ENCODE assay signal across 7 cellular contexts in genomic region chr11:68904458-68904847, GRCh38. TPM values are rescaled to one million over a fixed set of nuclear protein-coding genes. Genes with fewer than 3 reads are reported as not detected.
DNase-seq lines count a peak whose midpoint lies in the region; ATAC-seq and TF ChIP-seq lines count a peak whose summit lies in the region.

No MANE protein-coding gene starts in this region.

- peak overlapping the region; percentile 95 for H3K4me2 ChIP-seq in hepatocyte

- DNase-seq in GM12864 (ENCODE audit: low read depth) (no peak), hepatocyte (ENCODE audit: low spot score) (peak; percentile 46), NCI-H1417 treated with DMSO at 0.1 percent for 48 hours (lab: John Stamatoyannopoulos, UW) (no peak), EL (no peak)
- no peak for DNase-seq in activated T-cell treated with anti-CD3 and anti-CD28 coated beads, Interleukin-2, amount 50 U/mL, for 4 hours
- peak in 1 of 2 donors; percentile 69 for DNase-seq in stimulated activated effector memory CD8-positive, alpha-beta T cell treated with anti-CD3 and anti-CD28 coated beads, Interleukin-12 subunit alpha, Interleukin-12 subunit beta, amount 100 ng/mL, for 72 hours (ENCODE audit: low spot score in 2 of 2)

- peak overlapping the region; percentile 91 for H3K27ac ChIP-seq in hepatocyte

- peak overlapping the region; percentile 99 for H2AFZ ChIP-seq in hepatocyte

- peak; percentile 19 for ATAC-seq in HG02973 (IDR thresholded peaks at IDR 0.05; ENCODE audit: unreplicated experiment)
- ATAC-seq in activated T-cell treated with anti-CD3 and anti-CD28 coated beads, Interleukin-2, amount 50 U/mL, for 4 hours: no peak
- no peak for ATAC-seq in stimulated activated effector memory CD8-positive, alpha-beta T cell treated with anti-CD3 and anti-CD28 coated beads, Interleukin-12 subunit alpha, Interleukin-12 subunit beta, amount 100 ng/mL, for 72 hours

- no peaks in the 10 kb centered on the region for H3K27me3 Mint-ChIP-seq in activated T-cell treated with anti-CD3 and anti-CD28 coated beads, Interleukin-2, amount 50 U/mL, for 4 hours (ENCODE audit: low read depth)

- no peaks in the 10 kb centered on the region for H3K4me1 ChIP-seq in hepatocyte (ENCODE audit: insufficient read depth)

- TF ChIP-seq CTCF in GM12864 (IDR thresholded peaks at IDR 0.05; ENCODE audit: low read depth, low read length, missing control alignments) (no peak), hepatocyte (IDR thresholded peaks at IDR 0.05; ENCODE audit: poor library complexity) (no peak)

- peak overlapping the region; percentile 99 for H3K4me3 Mint-ChIP-seq in activated T-cell treated with anti-CD3 and anti-CD28 coated beads, Interleukin-2, amount 50 U/mL, for 4 hours
- H3K4me3 Mint-ChIP-seq in stimulated activated effector memory CD8-positive, alpha-beta T cell treated with anti-CD3 and anti-CD28 coated beads, Interleukin-12 subunit alpha, Interleukin-12 subunit beta, amount 100 ng/mL, for 72 hours: peak overlapping the region; percentile 98

- H3K36me3 ChIP-seq in hepatocyte (replicated peaks; ENCODE audit: insufficient read depth, low read depth): no peaks in the 10 kb centered on the region

- WGBS in hepatocyte (ENCODE audit: low lambda C conversion rate, missing lambda C conversion rate): 2% methylated on average over 12 of the region's 13 CpGs

- no peaks in the 10 kb centered on the region for H3K9me3 ChIP-seq in hepatocyte (ENCODE audit: low read depth)

- no peaks in the 10 kb centered on the region for H3K9me2 ChIP-seq in hepatocyte (replicated peaks; ENCODE audit: insufficient read depth)

- peaks cover 27% of the 10 kb centered on the region for H3K36me3 Mint-ChIP-seq in activated T-cell treated with anti-CD3 and anti-CD28 coated beads, Interleukin-2, amount 50 U/mL, for 4 hours (ENCODE audit: insufficient read depth)
- peaks cover 48% of the 10 kb centered on the region for H3K36me3 Mint-ChIP-seq in stimulated activated effector memory CD8-positive, alpha-beta T cell treated with anti-CD3 and anti-CD28 coated beads, Interleukin-12 subunit alpha, Interleukin-12 subunit beta, amount 100 ng/mL, for 72 hours

- no peaks in the 10 kb centered on the region for H3K27me3 ChIP-seq in hepatocyte

- peaks cover 9% of the 10 kb centered on the region for H4K20me1 ChIP-seq in hepatocyte (ENCODE audit: insufficient read depth, poor library complexity, severe bottlenecking)

- H3K9me3 Mint-ChIP-seq in activated T-cell treated with anti-CD3 and anti-CD28 coated beads, Interleukin-2, amount 50 U/mL, for 4 hours: no peaks in the 10 kb centered on the region
- H3K9me3 Mint-ChIP-seq in stimulated activated effector memory CD8-positive, alpha-beta T cell treated with anti-CD3 and anti-CD28 coated beads, Interleukin-12 subunit alpha, Interleukin-12 subunit beta, amount 100 ng/mL, for 72 hours: no peaks in the 10 kb centered on the region

- H3K79me2 ChIP-seq in hepatocyte: peaks cover 57% of the 10 kb centered on the region

- H3K4me3 ChIP-seq in GM12864 (ENCODE audit: low read depth, low read length) (peak overlapping the region; percentile 62), hepatocyte (peak overlapping the region; percentile 99)

- H3K4me1 Mint-ChIP-seq in activated T-cell treated with anti-CD3 and anti-CD28 coated beads, Interleukin-2, amount 50 U/mL, for 4 hours (ENCODE audit: low read depth): peaks cover 41% of the 10 kb centered on the region
- peaks cover 52% of the 10 kb centered on the region for H3K4me1 Mint-ChIP-seq in stimulated activated effector memory CD8-positive, alpha-beta T cell treated with anti-CD3 and anti-CD28 coated beads, Interleukin-12 subunit alpha, Interleukin-12 subunit beta, amount 100 ng/mL, for 72 hours

- peak overlapping the region; percentile 98 for H3K27ac Mint-ChIP-seq in stimulated activated effector memory CD8-positive, alpha-beta T cell treated with anti-CD3 and anti-CD28 coated beads, Interleukin-12 subunit alpha, Interleukin-12 subunit beta, amount 100 ng/mL, for 72 hours

RNA-seq across cellular contexts. Expression of gene IGHMBP2, which starts 0.8 kb away (rescaled TPM):
- 10 to 100 TPM; 26.6 to 34.0 (median 29.6) TPM for total RNA-seq in activated T-cell treated with anti-CD3 and anti-CD28 coated beads, Interleukin-2, amount 50 U/mL, for 4 hours
- 7.7 and 12.4 TPM in 2 replicates for total RNA-seq in hepatocyte
- polyA plus RNA-seq in hepatocyte: 13.5 and 19.9 TPM in 2 replicates

RNA-seq across cellular contexts. Expression of gene MRPL21, which starts 0.8 kb away (rescaled TPM):
- total RNA-seq in activated T-cell treated with anti-CD3 and anti-CD28 coated beads, Interleukin-2, amount 50 U/mL, for 4 hours: 100 to 1,000 TPM; 106 to 130 (median 122) TPM
- 28.8 and 34.9 TPM in 2 replicates for total RNA-seq in hepatocyte
- polyA plus RNA-seq in hepatocyte: 86.2 and 95.2 TPM in 2 replicates
